ENCODE assay signal across 9 cellular contexts in genomic region chr2:181586569-181587076, GRCh38.
A peak's percentile ranks its signal among the peaks of the same experiment; 100 is the strongest.
DNase-seq lines count a peak whose midpoint lies in the region; ATAC-seq and TF ChIP-seq lines count a peak whose summit lies in the region.
"Had no signal": no experiment of that assay in that cellular context is flagged by ENCODE, and none has a peak within 500 bp of the region (broad histone marks: within the 10 kb centered on the region; RNA-seq: fewer than 3 reads in every experiment).

No MANE protein-coding gene starts in this region.

- no peak overlapping the region for H2AFZ ChIP-seq in OCI-LY1 (ENCODE audit: low read length)

- no peaks in the 10 kb centered on the region for H3K9me3 Mint-ChIP-seq in neural crest cell

- no peaks in the 10 kb centered on the region for H3K36me3 Mint-ChIP-seq in neural crest cell (ENCODE audit: low read depth)
- H3K36me3 Mint-ChIP-seq: naive thymus-derived CD8-positive, alpha-beta T cell had no signal

- peak overlapping the region; percentile 45 for H3K27ac Mint-ChIP-seq in neural crest cell (ENCODE audit: unreplicated experiment)
- H3K27ac Mint-ChIP-seq: naive thymus-derived CD8-positive, alpha-beta T cell had no signal

- no peak overlapping the region for H3K4me3 Mint-ChIP-seq in neural crest cell
- H3K4me3 Mint-ChIP-seq: naive thymus-derived CD8-positive, alpha-beta T cell had no signal

- no peaks in the 10 kb centered on the region for H3K9me2 ChIP-seq in OCI-LY1 (ENCODE audit: low read depth, low read length)

- peak; percentile 68 for DNase-seq in D341Med (ENCODE audit: low spot score)
- peak; percentile 12 for DNase-seq in neural crest cell (ENCODE audit: low read depth, low spot score)
- no peak for DNase-seq in NCI-H226
- DNase-seq in hippocampal formation (lab: John Stamatoyannopoulos, UW) = no peak
- DNase-seq in NCI-H187 treated with DMSO at 0.1 percent for 48 hours (lab: John Stamatoyannopoulos, UW) = no peak
- DNase-seq: naive thymus-derived CD8-positive, alpha-beta T cell had no signal

- peaks cover 19% of the 10 kb centered on the region for H3K4me1 ChIP-seq in OCI-LY1 (ENCODE audit: insufficient read depth, low read length, severe bottlenecking)

- H3K36me3 ChIP-seq in OCI-LY1 (ENCODE audit: insufficient read depth, low read length) = no peaks in the 10 kb centered on the region

- peak; percentile 93 for ATAC-seq in GM19372 (IDR thresholded peaks at IDR 0.05; ENCODE audit: low read depth, unreplicated experiment)
- ATAC-seq in HG03280 (IDR thresholded peaks at IDR 0.05; ENCODE audit: unreplicated experiment) = peak; percentile 88

- peaks cover 36% of the 10 kb centered on the region for H3K27me3 Mint-ChIP-seq in neural crest cell (ENCODE audit: low read depth)

- H3K9ac ChIP-seq in OCI-LY1 (ENCODE audit: low read length) = no peak overlapping the region

- H3K4me1 Mint-ChIP-seq in neural crest cell = peaks cover 16% of the 10 kb centered on the region

- H3K4me2 ChIP-seq in OCI-LY1 (ENCODE audit: low read length) = peak overlapping the region; percentile 47

- H3K27ac ChIP-seq in OCI-LY1 (ENCODE audit: low read depth, low read length, poor library complexity, severe bottlenecking) = no peak overlapping the region

- no peak overlapping the region for H3K4me3 ChIP-seq in OCI-LY1 (ENCODE audit: low read depth, low read length, poor library complexity, severe bottlenecking)

- no peaks in the 10 kb centered on the region for H3F3A ChIP-seq in OCI-LY1 (ENCODE audit: insufficient read depth, low read length)

- H3K27me3 ChIP-seq in OCI-LY1 (ENCODE audit: insufficient read depth, low read length) = no peaks in the 10 kb centered on the region

- H3K9me3 ChIP-seq in OCI-LY1 (ENCODE audit: low read length) = no peaks in the 10 kb centered on the region

- no peaks in the 10 kb centered on the region for H3K79me2 ChIP-seq in OCI-LY1 (ENCODE audit: insufficient read depth, low read length)

- no peaks in the 10 kb centered on the region for H4K20me1 ChIP-seq in OCI-LY1 (ENCODE audit: insufficient read depth, low read length)

- no peak for TF ChIP-seq CTCF in OCI-LY1 (IDR thresholded peaks at IDR 0.05; ENCODE audit: low read length)
- no peak for TF ChIP-seq CTCF in neural crest cell (conservative IDR thresholded peaks at IDR 0.05)

Comparison
In these comparisons a context has a peak if more than half of its experiments do, and no peak if none do; other contexts are left out.
1. DNase-seq: peak in D341Med (single experiment) and neural crest cell (single experiment); none in NCI-H226 (single experiment), hippocampal formation (0 of 2) and NCI-H187 treated with DMSO at 0.1 percent for 48 hours (single experiment).